ENCODE assay signal across 19 cellular contexts in genomic region chr17:17321356-17322025, GRCh38. TPM values are rescaled to one million over a fixed set of nuclear protein-coding genes. Genes with fewer than 3 reads are reported as not detected.
DNase-seq lines count a peak whose midpoint lies in the region; ATAC-seq, FAIRE-seq and TF ChIP-seq lines count a peak whose summit lies in the region.
"Had no signal": no experiment of that assay in that cellular context is flagged by ENCODE, and none has a peak within 500 bp of the region (broad histone marks: within the 10 kb centered on the region; RNA-seq: fewer than 3 reads in every experiment).

No MANE protein-coding gene starts in this region.

- intact Hi-C loops in kidney (cut with DNase I) (no loop called here), spleen (cut with DNase I; ENCODE audit: low total_unique reads) (no loop called here)

- no peak for TF ChIP-seq CTCF in HEK293 (tag by site-specific recombination; IDR thresholded peaks at IDR 0.05)
- TF ChIP-seq CTCF in kidney (IDR thresholded peaks at IDR 0.05; ENCODE audit: borderline replicate concordance, extremely low read depth, insufficient read depth), result no peak
- TF ChIP-seq CTCF in spleen (IDR thresholded peaks at IDR 0.05 in 8 of 11, conservative IDR thresholded peaks at IDR 0.05 in 3 of 11), result no peak
- TF ChIP-seq CTCF in tibial nerve (IDR thresholded peaks at IDR 0.05), result no peak

- POLR2A ChIA-PET in HEK293 (lab: Yijun Ruan, JAX), result no interaction called here

- H3K9ac ChIP-seq in kidney (ENCODE audit: low read length in 2 of 2), result no peak overlapping the region
- H3K9ac ChIP-seq: BLaER1 had no signal

- H3K4me1 ChIP-seq in HEK293 (ENCODE audit: control insufficient read depth, insufficient read depth, low read length), result no peaks in the 10 kb centered on the region
- H3K4me1 ChIP-seq in kidney (ENCODE audit: control insufficient read depth in 1 of 2, insufficient read depth in 1 of 2, low read depth in 1 of 2, low read length in 2 of 2), result no peaks in the 10 kb centered on the region
- no peaks in the 10 kb centered on the region for H3K4me1 ChIP-seq in spleen
- no peaks in the 10 kb centered on the region for H3K4me1 ChIP-seq in tibial nerve
- H3K4me1 ChIP-seq: Caco-2, Peyer's patch, SJSA1 had no signal

- H3K27me3 ChIP-seq in spleen (replicated peaks in 1 of 7) (no peaks in the 10 kb centered on the region), tibial nerve (no peaks in the 10 kb centered on the region)
- H3K27me3 ChIP-seq: BLaER1, Peyer's patch, SJSA1 had no signal

- CTCF ChIA-PET in HEK293 (lab: Yijun Ruan, JAX), result no interaction called here

- no peak for TF ChIP-seq EP300 in tibial nerve (IDR thresholded peaks at IDR 0.05)

- ATAC-seq in SK-N-SH treated with all-trans-retinoic acid at 6 μM for 48 hours, result no peak

- no peaks in the 10 kb centered on the region; a peak in 1 of 3 replicates for H3K36me3 ChIP-seq in HEK293 (ENCODE audit: control insufficient read depth in 2 of 2, insufficient read depth in 1 of 2, low read length in 2 of 2)
- no peaks in the 10 kb centered on the region for H3K36me3 ChIP-seq in kidney (ENCODE audit: control insufficient read depth in 1 of 2, insufficient read depth in 2 of 2, low read length in 2 of 2)
- H3K36me3 ChIP-seq in spleen, result no peaks in the 10 kb centered on the region
- H3K36me3 ChIP-seq in tibial nerve, result peaks cover 0 to 49% (median 0%) of the 10 kb centered on the region in 3 donors
- H3K36me3 ChIP-seq: Peyer's patch, SJSA1 had no signal

- peak; percentile 5 for DNase-seq in AG20443 (ENCODE audit: low spot score)
- peak; percentile 35 for DNase-seq in kidney
- peak; percentile 36 for DNase-seq in spleen
- DNase-seq in COLO829 (ENCODE audit: low spot score), result no peak
- DNase-seq in tibial nerve (ENCODE audit: low spot score in 2 of 2), result no peak
- DNase-seq: NCI-H1105, NCI-H146, NCI-H2029 treated with DMSO at 0.1 percent for 48 hours, NCI-H345, NCI-H524, NCI-H774 had no signal

- H3K9me3 ChIP-seq in HEK293 (ENCODE audit: control insufficient read depth, insufficient read depth, low read depth, low read length) (no peaks in the 10 kb centered on the region), kidney (ENCODE audit: control insufficient read depth in 1 of 2, low read length in 2 of 2) (no peaks in the 10 kb centered on the region), spleen (no peaks in the 10 kb centered on the region), tibial nerve (no peaks in the 10 kb centered on the region)
- H3K9me3 ChIP-seq: BLaER1, Caco-2, Peyer's patch, SJSA1 had no signal

- WGBS in spleen, 5 donors, result 86 to 93% (median 89%) methylated on average over 11 of the region's 11 CpGs
- 86 to 88% methylated on average over 11 of the region's 11 CpGs for WGBS in tibial nerve, 2 donors

- no peak overlapping the region for H3K27ac ChIP-seq in HEK293 (ENCODE audit: extremely low read depth, low read depth, low read length)
- H3K27ac ChIP-seq in kidney (ENCODE audit: low read depth in 2 of 2, low read length in 2 of 2), result no peak overlapping the region
- no peak overlapping the region for H3K27ac ChIP-seq in spleen
- H3K27ac ChIP-seq in tibial nerve, result no peak overlapping the region
- H3K27ac ChIP-seq: BLaER1, Peyer's patch, SJSA1 had no signal

- H3K4me3 ChIP-seq in HEK293 (ENCODE audit: low read depth, low read length) (no peak overlapping the region), kidney (ENCODE audit: low read length in 2 of 2) (no peak overlapping the region), spleen (no peak overlapping the region), tibial nerve (no peak overlapping the region)
- H3K4me3 ChIP-seq: BLaER1, Peyer's patch, SJSA1 had no signal

- TF ChIP-seq POLR2A in spleen (IDR thresholded peaks at IDR 0.05), result no peak
- TF ChIP-seq POLR2A in tibial nerve (IDR thresholded peaks at IDR 0.05), result no peak

- no peak for FAIRE-seq in kidney (lab: Jason Lieb, UNC)
- FAIRE-seq: GM12891, GM18507 had no signal

TF ChIP-seq in HEK293, 187 proteins besides CTCF, POLR2A, EP300 and RAD21:
- TF ChIP-seq ZNF626 (tag by site-specific recombination; IDR thresholded peaks at IDR 0.05), result no peak
- TF ChIP-seq ZNF777 (tag by site-specific recombination; IDR thresholded peaks at IDR 0.05; ENCODE audit: borderline replicate concordance), result no peak
- TF ChIP-seq EGR2 (tag by site-specific recombination; IDR thresholded peaks at IDR 0.05; ENCODE audit: low read depth), result 0 out of 2 replicates have a peak, but pooled peaks have one; percentile 6
- TF ChIP-seq ZNF585B (tag by site-specific recombination; IDR thresholded peaks at IDR 0.05), result no peak
- no peak for TF ChIP-seq ZNF785 (tag by site-specific recombination; IDR thresholded peaks at IDR 0.05)

TF ChIP-seq in SK-N-SH treated with all-trans-retinoic acid at 6 μM for 48 hours, 23 proteins besides CTCF, POLR2A, EP300 and RAD21:
- TF ChIP-seq POU6F1 (CRISPR knock-in tag; IDR thresholded peaks at IDR 0.05; ENCODE audit: borderline replicate concordance, low read depth) (no peak), RARB (CRISPR knock-in tag; IDR thresholded peaks at IDR 0.05) (no peak), PPARA (CRISPR knock-in tag; IDR thresholded peaks at IDR 0.05; ENCODE audit: borderline replicate concordance) (no peak), CSRNP3 (CRISPR knock-in tag; IDR thresholded peaks at IDR 0.05) (no peak), BACH2 (CRISPR knock-in tag; IDR thresholded peaks at IDR 0.05; ENCODE audit: borderline replicate concordance) (no peak), ZC3H10 (CRISPR knock-in tag; IDR thresholded peaks at IDR 0.05) (no peak)

RNA-seq across cellular contexts. Expression of gene NT5M, which starts 18.3 kb away (rescaled TPM):
- total RNA-seq in kidney (2.8 TPM), spleen (1 to 10 TPM; 1.9 to 3.6 (median 2.8) TPM), tibial nerve (10 to 100 TPM in 1 of 4 donors, 1 to 10 TPM in 3; 4.8 to 11.2 (median 7.7) TPM)
- polyA plus RNA-seq in kidney (ENCODE audit: insufficient read depth, low read depth, low replicate concordance) (10.0 TPM), spleen (1 to 10 TPM; 1.2 to 2.6 (median 2.1) TPM)

RNA-seq across cellular contexts. Expression of gene COPS3, which starts 40.4 kb away (rescaled TPM):
- 48.1 TPM for total RNA-seq in kidney
- polyA plus RNA-seq in kidney (ENCODE audit: insufficient read depth, low read depth, low replicate concordance), result 46.9 TPM
- total RNA-seq in spleen, result 10 to 100 TPM; 36.5 to 58.9 (median 47.5) TPM
- polyA plus RNA-seq in spleen, result 10 to 100 TPM; 29.9 to 39.1 (median 39.1) TPM
- total RNA-seq in tibial nerve, result 10 to 100 TPM; 15.7 to 58.8 (median 47.6) TPM

Comparison
In these comparisons a context has a peak if more than half of its experiments do, and no peak if none do; other contexts are left out.
1. DNase-seq: peak in AG20443 (single experiment), kidney (single experiment) and spleen (single experiment); none in COLO829 (single experiment) and tibial nerve (0 of 2).